ENCODE assay signal across 8 cellular contexts in genomic region chr18:50194623-50195532, GRCh38.
DNase-seq lines count a peak whose midpoint lies in the region; ATAC-seq and TF ChIP-seq lines count a peak whose summit lies in the region.

MYO5B (minus strand) TSS chr18:50195147; CDS start chr18:50194793, 354 bp downstream.

- DNase-seq in MM.1S (peak; percentile 94), ecto neural progenitor cell (ENCODE audit: low spot score) (peak; percentile 74), DMS114 treated with DMSO at 0.1 percent for 48 hours (lab: John Stamatoyannopoulos, UW; ENCODE audit: unreplicated experiment) (no peak)
- DNase-seq in activated CD4-positive, alpha-beta T cell treated with anti-CD3 and anti-CD28 coated beads for 24 hours (ENCODE audit: low read depth in 2 of 2): peak; percentile 27 to 47

- peaks cover 24% of the 10 kb centered on the region for H3K4me1 ChIP-seq in MM.1S (ENCODE audit: low read length)
- H3K4me1 ChIP-seq in muscle layer of duodenum (ENCODE audit: control insufficient read depth in 1 of 2, insufficient read depth in 2 of 2, low read length in 2 of 2): peaks cover 0 to 22% of the 10 kb centered on the region in 2 donors

- H3K9me3 ChIP-seq in MM.1S (replicated peaks; ENCODE audit: insufficient read depth, low read length) (no peaks in the 10 kb centered on the region), muscle layer of duodenum (ENCODE audit: control insufficient read depth in 1 of 2, low read length in 2 of 2) (no peaks in the 10 kb centered on the region)

- no peaks in the 10 kb centered on the region for H3K36me3 Mint-ChIP-seq in stimulated activated naive CD8-positive, alpha-beta T cell treated with anti-CD3 and anti-CD28 coated beads, Interleukin-15, Interleukin-2, amounts not matched to agents 100 ng/mL and 50 ng/mL, for 24 hours (ENCODE audit: low read depth)

- H3K27ac ChIP-seq in MM.1S (ENCODE audit: low read length) (peak within 1 kb of the TSS; percentile 36; the same call in 1 of the 2 replicates), muscle layer of duodenum (ENCODE audit: low read length) (peak within 1 kb of the TSS; percentile 31)

- no peaks in the 10 kb centered on the region for H3K9me2 ChIP-seq in MM.1S (replicated peaks; ENCODE audit: insufficient read depth, low read length)

- no peaks in the 10 kb centered on the region for H4K20me1 ChIP-seq in MM.1S (ENCODE audit: insufficient read depth, low read length)

- peaks cover 12% of the 10 kb centered on the region for H3F3A ChIP-seq in MM.1S (ENCODE audit: insufficient read depth, low read length)

- peaks cover 16% of the 10 kb centered on the region for H3K4me1 Mint-ChIP-seq in stimulated activated naive CD8-positive, alpha-beta T cell treated with anti-CD3 and anti-CD28 coated beads, Interleukin-15, Interleukin-2, amounts not matched to agents 100 ng/mL and 50 ng/mL, for 24 hours (ENCODE audit: low read depth)

- H3K4me3 ChIP-seq in GM08714 (ENCODE audit: low read length) (peak within 1 kb of the TSS; percentile 58), MM.1S (ENCODE audit: low read length) (peak within 1 kb of the TSS; percentile 96), muscle layer of duodenum (ENCODE audit: low read depth in 1 of 2, low read length in 2 of 2) (peak within 1 kb of the TSS; percentile 60 to 69)

- H3K36me3 ChIP-seq in MM.1S (replicated peaks; ENCODE audit: insufficient read depth, low read length) (no peaks in the 10 kb centered on the region), muscle layer of duodenum (ENCODE audit: control insufficient read depth in 1 of 2, insufficient read depth in 2 of 2, low read length in 2 of 2) (no peaks in the 10 kb centered on the region)

- H3K4me2 ChIP-seq in MM.1S (ENCODE audit: low read depth, low read length): peak within 1 kb of the TSS; percentile 80

- H3K4me3 Mint-ChIP-seq in stimulated activated naive CD8-positive, alpha-beta T cell treated with anti-CD3 and anti-CD28 coated beads, Interleukin-15, Interleukin-2, amounts not matched to agents 100 ng/mL and 50 ng/mL, for 24 hours: peak within 1 kb of the TSS; percentile 46

- 0 out of 2 replicates have a peak, but pooled peaks cover 5% of the 10 kb centered on the region for H3K27me3 ChIP-seq in MM.1S (replicated peaks; ENCODE audit: insufficient read depth, low read length)
- H3K27me3 ChIP-seq in muscle layer of duodenum (ENCODE audit: low read depth, low read length): peaks cover 29% of the 10 kb centered on the region

- peaks cover 79% of the 10 kb centered on the region for H3K27me3 Mint-ChIP-seq in stimulated activated naive CD8-positive, alpha-beta T cell treated with anti-CD3 and anti-CD28 coated beads, Interleukin-15, Interleukin-2, amounts not matched to agents 100 ng/mL and 50 ng/mL, for 24 hours

- H3K27ac Mint-ChIP-seq in stimulated activated naive CD8-positive, alpha-beta T cell treated with anti-CD3 and anti-CD28 coated beads, Interleukin-15, Interleukin-2, amounts not matched to agents 100 ng/mL and 50 ng/mL, for 24 hours: no peak within 1 kb of the TSS

- H3K9me3 Mint-ChIP-seq in stimulated activated naive CD8-positive, alpha-beta T cell treated with anti-CD3 and anti-CD28 coated beads, Interleukin-15, Interleukin-2, amounts not matched to agents 100 ng/mL and 50 ng/mL, for 24 hours: no peaks in the 10 kb centered on the region

- TF ChIP-seq CTCF in MM.1S (IDR thresholded peaks at IDR 0.05; ENCODE audit: low read length): peak; percentile 18

- peak within 1 kb of the TSS; percentile 82 for H3K9ac ChIP-seq in MM.1S (ENCODE audit: low read length)

- peak; percentile 73 for ATAC-seq in GM21786 (IDR thresholded peaks at IDR 0.05; ENCODE audit: unreplicated experiment)

- H3K79me2 ChIP-seq in MM.1S (ENCODE audit: low read length): peaks cover 46% of the 10 kb centered on the region

- H2AFZ ChIP-seq in MM.1S (ENCODE audit: low read length): peak within 1 kb of the TSS; percentile 61
